8 cellular contexts compared by ENCODE assay signal in genomic region chr10:119341236-119342016, GRCh38.
DNase-seq lines count a peak whose midpoint lies in the region; ATAC-seq and TF ChIP-seq lines count a peak whose summit lies in the region.

No MANE protein-coding gene starts in this region.

- POLR2A ChIA-PET in Caco-2 (lab: Charles Lee) = no interaction called here

- H3K4me1 ChIP-seq in Caco-2 (peaks cover 8% of the 10 kb centered on the region), stomach smooth muscle (ENCODE audit: control insufficient read depth, insufficient read depth, low read length) (peaks cover 40% of the 10 kb centered on the region)

- H3K4me1 Mint-ChIP-seq in Caco-2 (ENCODE audit: low read depth, unreplicated experiment) (peaks cover 11% of the 10 kb centered on the region), mesothelial cell of epicardium (peaks cover 25% of the 10 kb centered on the region)

- TF ChIP-seq CTCF in Caco-2 (IDR thresholded peaks at IDR 0.05; ENCODE audit: insufficient read depth in 1 of 2, low read depth in 1 of 2, low read length in 1 of 2, severe bottlenecking in 1 of 2, unreplicated experiment in 1 of 2) (no peak), brain microvascular endothelial cell (IDR thresholded peaks at IDR 0.05; ENCODE audit: low read depth, low read length, missing control alignments) (no peak), mesothelial cell of epicardium (IDR thresholded peaks at IDR 0.05; ENCODE audit: unreplicated experiment) (no peak)

- H3K36me3 ChIP-seq in Caco-2 (ENCODE audit: control insufficient read depth, insufficient read depth, low read length) = no peaks in the 10 kb centered on the region
- no peaks in the 10 kb centered on the region for H3K36me3 ChIP-seq in brain microvascular endothelial cell (replicated peaks)
- peaks cover 0 to 3% of the 10 kb centered on the region in 2 donors for H3K36me3 ChIP-seq in stomach smooth muscle (ENCODE audit: control insufficient read depth in 2 of 2, insufficient read depth in 2 of 2, low read length in 2 of 2)

- H3K9me3 ChIP-seq in Caco-2 (no peaks in the 10 kb centered on the region), stomach smooth muscle (ENCODE audit: control insufficient read depth in 2 of 2, low read length in 2 of 2) (no peaks in the 10 kb centered on the region)

- intact Hi-C loops in Caco-2 (cut with micrococcal nuclease; ENCODE audit: unreplicated experiment) = no loop called here

- CTCF ChIA-PET in Caco-2 (lab: Charles Lee) = interaction anchor here (0.6 kb wide), 1 partner anchor 371 kb away, joined by 5 read pairs; no protein-coding TSS in a partner anchor

- H3K4me3 Mint-ChIP-seq in Caco-2 (ENCODE audit: unreplicated experiment) (peak overlapping the region; percentile 17), mesothelial cell of epicardium (no peak overlapping the region)

- H3K27ac ChIP-seq in brain microvascular endothelial cell (peak overlapping the region; percentile 42), stomach smooth muscle (ENCODE audit: low read length) (peak overlapping the region; percentile 55)

- BruUV-seq in Caco-2 (replicated peaks; lab: Mats Ljungman, UMichigan) = no TSS peak

- H3K27me3 Mint-ChIP-seq in Caco-2 (ENCODE audit: insufficient read depth, unreplicated experiment) = no peaks in the 10 kb centered on the region
- H3K27me3 Mint-ChIP-seq in mesothelial cell of epicardium (ENCODE audit: low read depth) = no peaks in the 10 kb centered on the region

- no peak overlapping the region for H3K4me3 ChIP-seq in Caco-2 (ENCODE audit: low read depth, low read length)
- no peak overlapping the region for H3K4me3 ChIP-seq in brain microvascular endothelial cell (ENCODE audit: low read depth, low read length)
- peak overlapping the region in 1 of 2 donors; percentile 37 for H3K4me3 ChIP-seq in stomach smooth muscle (ENCODE audit: low read length in 2 of 2)

- H3K9ac ChIP-seq in stomach smooth muscle (ENCODE audit: low read length in 2 of 2) = peak overlapping the region in 1 of 2 donors; percentile 39

- ATAC-seq in SK-N-SH treated with all-trans-retinoic acid at 6 μM for 48 hours (peak; percentile 68), GM18870 (IDR thresholded peaks at IDR 0.05; ENCODE audit: unreplicated experiment) (no peak), HG03521 (IDR thresholded peaks at IDR 0.05; ENCODE audit: unreplicated experiment) (no peak)

- H3K27ac Mint-ChIP-seq in Caco-2 (ENCODE audit: unreplicated experiment) (peak overlapping the region; percentile 81), mesothelial cell of epicardium (peak overlapping the region; percentile 5)

- in situ Hi-C loops in brain microvascular endothelial cell (cut with HindIII; ENCODE audit: low pct_ligation_motif_present, low sequenced_read_pairs) = no loop called here

- H3K9me3 Mint-ChIP-seq in Caco-2 (ENCODE audit: unreplicated experiment) (no peaks in the 10 kb centered on the region), mesothelial cell of epicardium (peaks cover 3% of the 10 kb centered on the region)

- peak; percentile 24 to 55 for DNase-seq in Caco-2
- DNase-seq in brain microvascular endothelial cell = peak; percentile 76
- DNase-seq in mesothelial cell of epicardium (ENCODE audit: low spot score in 2 of 2, unreplicated experiment in 2 of 2) = no peak
- no peak for DNase-seq in NCI-H510A treated with DMSO at 0.1 percent for 48 hours (lab: John Stamatoyannopoulos, UW)

- H3K27me3 ChIP-seq in Caco-2 (replicated peaks; ENCODE audit: control insufficient read depth, insufficient read depth, low read length) (no peaks in the 10 kb centered on the region), brain microvascular endothelial cell (replicated peaks) (no peaks in the 10 kb centered on the region), stomach smooth muscle (ENCODE audit: control insufficient read depth in 1 of 2, insufficient read depth in 2 of 2, low read length in 2 of 2) (no peaks in the 10 kb centered on the region)

- H3K36me3 Mint-ChIP-seq in Caco-2 (ENCODE audit: insufficient read depth, unreplicated experiment) (peaks cover 5% of the 10 kb centered on the region), mesothelial cell of epicardium (peaks cover 3% of the 10 kb centered on the region)

TF ChIP-seq in SK-N-SH treated with all-trans-retinoic acid at 6 μM for 48 hours, 23 proteins besides CTCF, POLR2A, EP300 and RAD21:
- TF ChIP-seq CSRNP3 (CRISPR knock-in tag; IDR thresholded peaks at IDR 0.05) = no peak
- no peak for TF ChIP-seq CSDC2 (CRISPR knock-in tag; IDR thresholded peaks at IDR 0.05)
- TF ChIP-seq PATZ1 (CRISPR knock-in tag; IDR thresholded peaks at IDR 0.05; ENCODE audit: borderline replicate concordance) = no peak
- no peak for TF ChIP-seq ZFP30 (CRISPR knock-in tag; IDR thresholded peaks at IDR 0.05)
- no peak for TF ChIP-seq TSHZ2 (CRISPR knock-in tag; IDR thresholded peaks at IDR 0.05)
- TF ChIP-seq, protein P1, sequence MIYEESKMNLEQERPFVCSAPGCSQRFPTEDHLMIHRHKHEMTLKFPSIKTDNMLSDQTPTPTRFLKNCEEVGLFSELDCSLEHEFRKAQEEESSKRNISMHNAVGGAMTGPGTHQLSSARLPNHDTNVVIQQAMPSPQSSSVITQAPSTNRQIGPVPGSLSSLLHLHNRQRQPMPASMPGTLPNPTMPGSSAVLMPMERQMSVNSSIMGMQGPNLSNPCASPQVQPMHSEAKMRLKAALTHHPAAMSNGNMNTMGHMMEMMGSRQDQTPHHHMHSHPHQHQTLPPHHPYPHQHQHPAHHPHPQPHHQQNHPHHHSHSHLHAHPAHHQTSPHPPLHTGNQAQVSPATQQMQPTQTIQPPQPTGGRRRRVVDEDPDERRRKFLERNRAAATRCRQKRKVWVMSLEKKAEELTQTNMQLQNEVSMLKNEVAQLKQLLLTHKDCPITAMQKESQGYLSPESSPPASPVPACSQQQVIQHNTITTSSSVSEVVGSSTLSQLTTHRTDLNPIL (CRISPR knock-in tag; IDR thresholded peaks at IDR 0.05; ENCODE audit: low read depth) = no peak
- TF ChIP-seq ZNF565 (CRISPR knock-in tag; conservative IDR thresholded peaks at IDR 0.05; ENCODE audit: low read depth) = no peak
- TF ChIP-seq GLIS3 (CRISPR knock-in tag; IDR thresholded peaks at IDR 0.05) = no peak
- TF ChIP-seq OSR1 (CRISPR knock-in tag; IDR thresholded peaks at IDR 0.05) = no peak
- no peak for TF ChIP-seq SNAI2 (CRISPR knock-in tag; IDR thresholded peaks at IDR 0.05)
- TF ChIP-seq ZNF8 (CRISPR knock-in tag; IDR thresholded peaks at IDR 0.05) = no peak
TF ChIP-seq in SK-N-SH treated with all-trans-retinoic acid at 6 μM for 48 hours: peak in this region for 0.

Comparison
In these comparisons a context has a peak if more than half of its experiments do, and no peak if none do; other contexts are left out.
1. DNase-seq: peak in Caco-2 (2 of 2) and brain microvascular endothelial cell (single experiment); none in mesothelial cell of epicardium (0 of 2) and NCI-H510A treated with DMSO at 0.1 percent for 48 hours (single experiment).